In the genomic region with DNA sequence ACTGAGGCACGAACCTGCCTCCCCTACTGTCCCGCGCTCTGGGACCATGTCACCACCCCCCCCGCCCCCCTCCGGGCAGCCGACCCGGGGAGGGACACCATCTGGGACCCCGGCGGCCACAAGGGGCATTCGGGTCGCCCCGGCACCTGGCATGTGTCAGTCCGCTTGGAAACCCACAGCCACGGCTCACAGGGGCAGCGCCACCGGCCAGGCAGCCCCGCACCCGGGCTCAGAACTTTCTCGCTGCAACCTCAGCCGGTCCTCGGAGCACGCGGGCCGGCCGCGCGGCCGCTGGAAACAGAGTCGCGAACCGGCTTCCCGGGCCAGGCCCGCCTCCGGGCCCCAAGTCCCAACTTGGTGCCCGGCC, we compare ENCODE assay signal across 8 cellular contexts.
DNase-seq lines count a peak whose midpoint lies in the region; ATAC-seq lines count a peak whose summit lies in the region.

No MANE protein-coding gene starts in this region.

- no peaks in the 10 kb centered on the region for H3K9me3 Mint-ChIP-seq in CD4-positive, alpha-beta memory T cell
- no peaks in the 10 kb centered on the region for H3K9me3 Mint-ChIP-seq in activated naive CD8-positive, alpha-beta T cell treated with anti-CD3 and anti-CD28 coated beads for 36 hours
- H3K9me3 Mint-ChIP-seq in stimulated activated naive B cell treated with anti-CD40 and anti-IgM and Interleukin-4, amounts not matched to agents 10 μg/mL and 1 μg/mL and 100 μg/mL, for 72 hours: no peaks in the 10 kb centered on the region

- peaks cover 31% of the 10 kb centered on the region for H3K4me1 ChIP-seq in CD4-positive, alpha-beta memory T cell (ENCODE audit: insufficient read depth, low read length)
- H3K4me1 ChIP-seq in iPS-18a (ENCODE audit: control insufficient read depth, low read depth, low read length): peaks cover 11% of the 10 kb centered on the region

- H3K36me3 ChIP-seq in CD4-positive, alpha-beta memory T cell (ENCODE audit: insufficient read depth, low read length): no peaks in the 10 kb centered on the region
- no peaks in the 10 kb centered on the region for H3K36me3 ChIP-seq in iPS-18a (ENCODE audit: control insufficient read depth, low read depth, low read length)

- peak overlapping the region in 1 of 2 donors; percentile 41 for H3K4me3 ChIP-seq in CD4-positive, alpha-beta memory T cell (ENCODE audit: low read length in 2 of 2)
- peak overlapping the region; percentile 64 for H3K4me3 ChIP-seq in iPS-18a (ENCODE audit: low read length)

- CTCF ChIA-PET in CD4-positive, alpha-beta memory T cell (lab: Charles Lee; ENCODE audit: partially characterized antibody): no interaction called here

- peak overlapping the region; percentile 23 for H3K9ac ChIP-seq in iPS-18a (ENCODE audit: low read length)

- H3K27ac ChIP-seq in CD4-positive, alpha-beta memory T cell (ENCODE audit: low read depth, low read length): no peak overlapping the region
- no peak overlapping the region for H3K27ac ChIP-seq in iPS-18a (ENCODE audit: low read length)

- H3K27me3 Mint-ChIP-seq in CD4-positive, alpha-beta memory T cell: no peaks in the 10 kb centered on the region
- no peaks in the 10 kb centered on the region for H3K27me3 Mint-ChIP-seq in activated naive CD8-positive, alpha-beta T cell treated with anti-CD3 and anti-CD28 coated beads for 36 hours
- no peaks in the 10 kb centered on the region for H3K27me3 Mint-ChIP-seq in stimulated activated naive B cell treated with anti-CD40 and anti-IgM and Interleukin-4, amounts not matched to agents 10 μg/mL and 1 μg/mL and 100 μg/mL, for 72 hours

- POLR2A ChIA-PET in CD4-positive, alpha-beta memory T cell (lab: Charles Lee; ENCODE audit: partially characterized antibody): no interaction called here

- H3K27ac Mint-ChIP-seq in CD4-positive, alpha-beta memory T cell: peak overlapping the region in 2 of 7 donors; percentile 82 to 85
- H3K27ac Mint-ChIP-seq in activated naive CD8-positive, alpha-beta T cell treated with anti-CD3 and anti-CD28 coated beads for 36 hours: peak overlapping the region; percentile 67
- H3K27ac Mint-ChIP-seq in stimulated activated naive B cell treated with anti-CD40 and anti-IgM and Interleukin-4, amounts not matched to agents 10 μg/mL and 1 μg/mL and 100 μg/mL, for 72 hours: peak overlapping the region; percentile 87

- no peaks in the 10 kb centered on the region for H3K36me3 Mint-ChIP-seq in CD4-positive, alpha-beta memory T cell
- H3K36me3 Mint-ChIP-seq in activated naive CD8-positive, alpha-beta T cell treated with anti-CD3 and anti-CD28 coated beads for 36 hours: no peaks in the 10 kb centered on the region
- peaks cover 0 to 9% of the 10 kb centered on the region in 2 donors for H3K36me3 Mint-ChIP-seq in stimulated activated naive B cell treated with anti-CD40 and anti-IgM and Interleukin-4, amounts not matched to agents 10 μg/mL and 1 μg/mL and 100 μg/mL, for 72 hours

- H3K9me3 ChIP-seq in CD4-positive, alpha-beta memory T cell (ENCODE audit: control insufficient read depth in 1 of 2, low read length in 2 of 2): no peaks in the 10 kb centered on the region
- H3K9me3 ChIP-seq in iPS-18a (ENCODE audit: control insufficient read depth, low read depth, low read length): no peaks in the 10 kb centered on the region

- H3K4me1 Mint-ChIP-seq in CD4-positive, alpha-beta memory T cell: peaks cover 19 to 50% (median 30%) of the 10 kb centered on the region in 4 donors
- peaks cover 28% of the 10 kb centered on the region for H3K4me1 Mint-ChIP-seq in activated naive CD8-positive, alpha-beta T cell treated with anti-CD3 and anti-CD28 coated beads for 36 hours
- peaks cover 44 to 62% of the 10 kb centered on the region in 2 donors for H3K4me1 Mint-ChIP-seq in stimulated activated naive B cell treated with anti-CD40 and anti-IgM and Interleukin-4, amounts not matched to agents 10 μg/mL and 1 μg/mL and 100 μg/mL, for 72 hours

- H3K27me3 ChIP-seq in CD4-positive, alpha-beta memory T cell (ENCODE audit: insufficient read depth, low read length): no peaks in the 10 kb centered on the region
- peaks cover 18% of the 10 kb centered on the region for H3K27me3 ChIP-seq in iPS-18a (ENCODE audit: control insufficient read depth, insufficient read depth, low read length)

- no peak for DNase-seq in CD4-positive, alpha-beta memory T cell
- DNase-seq in activated naive CD8-positive, alpha-beta T cell treated with anti-CD3 and anti-CD28 coated beads for 36 hours: no peak
- no peak for DNase-seq in stimulated activated naive B cell treated with anti-CD40 and anti-IgM and Interleukin-4, amounts not matched to agents 10 μg/mL and 1 μg/mL and 100 μg/mL, for 72 hours
- DNase-seq in SK-N-DZ (ENCODE audit: low spot score): no peak

- H3K4me3 Mint-ChIP-seq in CD4-positive, alpha-beta memory T cell: peak overlapping the region; percentile 86 to 92 (median 88)
- H3K4me3 Mint-ChIP-seq in activated naive CD8-positive, alpha-beta T cell treated with anti-CD3 and anti-CD28 coated beads for 36 hours: peak overlapping the region; percentile 89
- peak overlapping the region; percentile 86 to 93 for H3K4me3 Mint-ChIP-seq in stimulated activated naive B cell treated with anti-CD40 and anti-IgM and Interleukin-4, amounts not matched to agents 10 μg/mL and 1 μg/mL and 100 μg/mL, for 72 hours

- intact Hi-C loops in CD4-positive, alpha-beta memory T cell (cut with micrococcal nuclease): no loop called here

- peak; percentile 5 for ATAC-seq in HG02678 (IDR thresholded peaks at IDR 0.05; ENCODE audit: unreplicated experiment)
- ATAC-seq in stimulated activated naive B cell treated with anti-CD40 and anti-IgM and Interleukin-4, amounts not matched to agents 10 μg/mL and 1 μg/mL and 100 μg/mL, for 72 hours (replicated peaks): peak; percentile 18 to 20
- ATAC-seq in HG03135 (IDR thresholded peaks at IDR 0.05; ENCODE audit: unreplicated experiment): no peak
- ATAC-seq in HG03439 (IDR thresholded peaks at IDR 0.05; ENCODE audit: unreplicated experiment): no peak

Comparison
In these comparisons a context has a peak if more than half of its experiments do, and no peak if none do; other contexts are left out.
1. ATAC-seq: peak in HG02678 (single experiment) and stimulated activated naive B cell treated with anti-CD40 and anti-IgM and Interleukin-4, amounts not matched to agents 10 μg/mL and 1 μg/mL and 100 μg/mL, for 72 hours (2 of 2); none in HG03135 (single experiment) and HG03439 (single experiment).
2. Peak in every context shown above with its lines, with median percentiles within 50 percentile points of each other: H3K4me3 Mint-ChIP-seq.